In the genomic region with DNA sequence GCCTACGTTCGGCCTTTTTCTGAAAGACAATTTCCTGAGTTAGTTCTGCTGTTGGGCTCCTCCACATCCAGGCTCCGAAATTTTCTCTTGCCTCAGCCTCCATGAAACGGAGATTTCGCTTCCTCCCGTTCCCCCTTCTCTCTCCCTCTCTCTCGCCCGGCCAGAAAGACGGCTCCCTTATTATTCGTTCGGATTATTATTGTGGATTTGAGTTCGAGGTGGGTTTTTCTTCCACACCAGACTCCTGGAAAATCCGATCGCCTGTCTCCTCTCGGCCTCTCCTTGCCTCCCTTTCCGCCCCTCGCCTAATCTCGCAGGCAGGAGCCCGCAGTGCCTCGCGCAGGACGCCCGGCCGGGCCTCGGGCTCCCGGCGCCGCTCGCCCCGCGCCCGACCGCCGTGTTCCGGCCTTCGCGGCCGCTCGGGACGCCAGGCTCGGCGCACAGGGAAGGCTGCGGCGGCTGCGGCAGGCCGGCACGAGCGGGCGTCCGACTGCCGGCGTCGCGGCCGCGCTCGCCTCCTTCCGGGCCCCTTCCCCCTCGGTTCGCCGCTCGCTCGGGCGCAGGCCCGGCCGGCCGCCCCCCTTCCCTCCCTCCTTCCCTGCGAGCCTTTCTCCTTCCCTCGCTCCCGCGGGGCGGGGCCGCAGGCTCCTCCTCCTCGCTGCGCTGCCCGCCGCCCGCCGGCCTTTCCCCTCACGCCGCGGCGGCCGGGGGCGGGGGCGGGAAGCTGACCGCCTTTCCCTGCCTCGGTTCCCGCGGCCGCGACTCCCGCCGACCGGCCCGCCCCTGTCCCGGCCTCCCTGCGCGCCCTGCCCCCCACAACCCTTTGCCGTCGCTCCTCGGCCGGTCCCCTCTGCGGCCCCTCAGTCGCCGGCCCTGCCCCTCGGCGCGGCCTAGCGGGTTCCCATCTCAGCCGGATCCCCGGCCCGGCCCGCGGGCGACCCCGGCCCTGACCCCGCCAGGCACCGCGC, we compare ENCODE assay signal across 8 cellular contexts. TPM values are rescaled to one million over a fixed set of nuclear protein-coding genes. Genes with fewer than 3 reads are reported as not detected.
DNase-seq lines count a peak whose midpoint lies in the region; ATAC-seq and TF ChIP-seq lines count a peak whose summit lies in the region.

A gene with protein sequence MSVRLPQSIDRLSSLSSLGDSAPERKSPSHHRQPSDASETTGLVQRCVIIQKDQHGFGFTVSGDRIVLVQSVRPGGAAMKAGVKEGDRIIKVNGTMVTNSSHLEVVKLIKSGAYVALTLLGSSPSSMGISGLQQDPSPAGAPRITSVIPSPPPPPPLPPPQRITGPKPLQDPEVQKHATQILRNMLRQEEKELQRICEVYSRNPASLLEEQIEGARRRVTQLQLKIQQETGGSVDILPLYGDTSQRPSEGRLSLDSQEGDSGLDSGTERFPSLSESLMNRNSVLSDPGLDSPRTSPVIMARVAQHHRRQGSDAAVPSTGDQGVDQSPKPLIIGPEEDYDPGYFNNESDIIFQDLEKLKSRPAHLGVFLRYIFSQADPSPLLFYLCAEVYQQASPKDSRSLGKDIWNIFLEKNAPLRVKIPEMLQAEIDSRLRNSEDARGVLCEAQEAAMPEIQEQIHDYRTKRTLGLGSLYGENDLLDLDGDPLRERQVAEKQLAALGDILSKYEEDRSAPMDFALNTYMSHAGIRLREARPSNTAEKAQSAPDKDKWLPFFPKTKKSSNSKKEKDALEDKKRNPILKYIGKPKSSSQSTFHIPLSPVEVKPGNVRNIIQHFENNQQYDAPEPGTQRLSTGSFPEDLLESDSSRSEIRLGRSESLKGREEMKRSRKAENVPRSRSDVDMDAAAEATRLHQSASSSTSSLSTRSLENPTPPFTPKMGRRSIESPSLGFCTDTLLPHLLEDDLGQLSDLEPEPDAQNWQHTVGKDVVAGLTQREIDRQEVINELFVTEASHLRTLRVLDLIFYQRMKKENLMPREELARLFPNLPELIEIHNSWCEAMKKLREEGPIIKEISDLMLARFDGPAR (N-terminal part only) (minus strand): TSS at position 492 of the 968 bp plus-strand sequence. CDS start 1,412 bp downstream, outside the sequence.

- peak; percentile 64 to 76 (median 72) for ATAC-seq in natural killer cell

- H3K9me3 Mint-ChIP-seq in natural killer cell, result no peaks in the 10 kb centered on the region

- no peaks in the 10 kb centered on the region for H3K4me1 ChIP-seq in NT2/D1 (ENCODE audit: insufficient read depth, insufficient read length)

- H3K4me1 Mint-ChIP-seq in natural killer cell, result peaks cover 6 to 12% of the 10 kb centered on the region in 2 donors

- no peaks in the 10 kb centered on the region for H3K36me3 Mint-ChIP-seq in natural killer cell

- intact Hi-C loops in natural killer cell (cut with micrococcal nuclease), result no loop called here

- TF ChIP-seq CTCF in natural killer cell (IDR thresholded peaks at IDR 0.05), result no peak

- peaks cover 15% of the 10 kb centered on the region for H3K36me3 ChIP-seq in NT2/D1 (ENCODE audit: insufficient read depth, insufficient read length, low read length)

- no peaks in the 10 kb centered on the region for H3K9me3 ChIP-seq in NT2/D1 (ENCODE audit: insufficient read depth, low read length)

- H3K27me3 Mint-ChIP-seq in natural killer cell (ENCODE audit: low read depth in 2 of 2), result peaks cover 46 to 80% of the 10 kb centered on the region in 2 donors

- H3K9ac ChIP-seq in NT2/D1 (ENCODE audit: insufficient read length, low read depth), result peak within 1 kb of the TSS; percentile 94

- no peaks in the 10 kb centered on the region for H3K27me3 ChIP-seq in NT2/D1 (ENCODE audit: insufficient read depth, insufficient read length)

- H3K27ac Mint-ChIP-seq in natural killer cell, result peak within 1 kb of the TSS in 1 of 2 donors; percentile 28

- H3K4me3 ChIP-seq in NT2/D1 (ENCODE audit: insufficient read length, low read depth), result peak within 1 kb of the TSS; percentile 63

- peak within 1 kb of the TSS; percentile 96 for H3K4me3 Mint-ChIP-seq in natural killer cell

- DNase-seq in CD1c-positive myeloid dendritic cell (ENCODE audit: extremely low spot score) (peak; percentile 70), GM19238 (ENCODE audit: insufficient read length, low spot score) (peak; percentile 58), HUDEP-2 (lab: John Stamatoyannopoulos, UW; ENCODE audit: unreplicated experiment in 76 of 76) (peak in 43 of 76 experiments; percentile 5 to 68 (median 31)), NT2/D1 (ENCODE audit: low read depth, low spot score) (peak; percentile 89), foreskin melanocyte (peak; percentile 79), natural killer cell (peak; percentile 20), ureter (ENCODE audit: low spot score) (peak; percentile 92)
- peak; percentile 14 for DNase-seq in activated naive CD4-positive, alpha-beta T cell treated with anti-CD3 and anti-CD28 coated beads, Interleukin-2, amount 50 U/mL, for 16 hours

RNA-seq across cellular contexts. Expression of the gene that starts here (rescaled TPM):
- total RNA-seq in natural killer cell (1 to 10 TPM; 1.7 to 2.8 (median 2.4) TPM), ureter (47.4 TPM)

Comparison
In these comparisons a context has a peak if more than half of its experiments do, and no peak if none do; other contexts are left out.
1. Peak in every context shown above with its lines: DNase-seq, ATAC-seq and H3K4me3 ChIP-seq.
2. RNA of the gene that starts here (total RNA-seq): 47.4 TPM in ureter (single experiment); 1.7 to 2.8 TPM in natural killer cell; every median in the first group is over 10 times any median in the second.
3. DNase-seq: peak in every context shown above with its lines; median percentile 92 in ureter; 89 in NT2/D1; 79 in foreskin melanocyte; 70 in CD1c-positive myeloid dendritic cell; 58 in GM19238; 31 in HUDEP-2; 20 in natural killer cell; 14 in activated naive CD4-positive, alpha-beta T cell treated with anti-CD3 and anti-CD28 coated beads, Interleukin-2, amount 50 U/mL, for 16 hours.